In the genomic region with DNA sequence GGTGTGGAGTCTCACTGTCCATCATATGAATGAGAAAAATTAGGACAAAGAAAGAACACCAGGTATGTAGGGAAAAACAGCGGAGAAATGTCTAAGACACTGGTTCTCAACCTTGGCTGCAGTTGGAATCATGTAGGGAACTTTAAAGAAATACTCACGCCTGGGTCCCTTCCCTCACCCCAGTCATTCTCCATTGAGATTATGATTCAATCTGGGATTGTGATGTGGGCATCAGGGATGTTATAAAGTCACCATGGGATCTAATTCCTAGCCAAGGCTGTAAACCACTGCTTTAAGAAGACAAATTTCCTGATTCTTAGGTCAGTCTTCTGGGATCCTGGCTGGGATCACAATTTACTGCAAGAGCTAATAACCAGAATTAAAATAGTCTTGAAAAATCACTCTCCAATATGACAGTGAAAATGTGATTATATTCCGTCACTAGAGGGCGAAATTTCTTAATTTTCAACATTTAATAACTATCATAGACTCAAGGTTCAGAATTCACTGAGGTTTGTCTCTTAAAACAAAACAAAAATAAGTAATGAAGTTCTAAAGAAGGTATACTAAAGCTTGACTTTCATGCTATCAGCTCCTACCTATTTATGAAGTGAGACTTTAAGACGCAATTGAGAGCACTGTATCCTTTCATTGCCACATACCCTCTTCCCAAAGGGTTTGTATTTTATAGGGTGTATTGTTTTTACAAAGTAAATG, we compare ENCODE assay signal across 8 cellular contexts.
A peak's percentile ranks its signal among the peaks of the same experiment; 100 is the strongest.
DNase-seq lines count a peak whose midpoint lies in the region; ATAC-seq and TF ChIP-seq lines count a peak whose summit lies in the region.

No MANE protein-coding gene starts in this region.

- H3K9me3 ChIP-seq in CD4-positive, CD25-positive, alpha-beta regulatory T cell (ENCODE audit: control insufficient read depth in 2 of 2, low read length in 2 of 2), result no peaks in the 10 kb centered on the region
- H3K9me3 ChIP-seq in HCT116 (ENCODE audit: control insufficient read depth in 1 of 2, insufficient read depth in 1 of 2, low read depth in 1 of 2, low read length in 2 of 2) (no peaks in the 10 kb centered on the region), stomach (no peaks in the 10 kb centered on the region)

- H3K4me3 ChIP-seq in CD4-positive, CD25-positive, alpha-beta regulatory T cell (ENCODE audit: low read depth, low read length), result no peak overlapping the region
- H3K4me3 ChIP-seq in HCT116 (replicated peaks in 1 of 2; ENCODE audit: low read depth in 1 of 2, low read length in 2 of 2) (no peak overlapping the region), stomach (no peak overlapping the region)

- H3K27me3 ChIP-seq in CD4-positive, CD25-positive, alpha-beta regulatory T cell (ENCODE audit: control insufficient read depth, insufficient read depth, low read length), result no peaks in the 10 kb centered on the region
- no peaks in the 10 kb centered on the region for H3K27me3 ChIP-seq in HCT116 (ENCODE audit: insufficient read depth, low read length)
- no peaks in the 10 kb centered on the region for H3K27me3 ChIP-seq in foreskin keratinocyte
- no peaks in the 10 kb centered on the region for H3K27me3 ChIP-seq in stomach

- intact Hi-C loops in HCT116 (cut with micrococcal nuclease), result loop anchor here (2.0 to 5.0 kb wide), 3 partner anchors 82 to 528 kb away; no protein-coding TSS in a partner anchor
- intact Hi-C loops in stomach (cut with DNase I; ENCODE audit: low total_unique reads), result no loop called here

- TF ChIP-seq EP300 in stomach (IDR thresholded peaks at IDR 0.05), result no peak

- H3K36me3 ChIP-seq in CD4-positive, CD25-positive, alpha-beta regulatory T cell (ENCODE audit: control insufficient read depth, insufficient read depth, low read length), result no peaks in the 10 kb centered on the region
- H3K36me3 ChIP-seq in HCT116 (ENCODE audit: control insufficient read depth in 1 of 2, insufficient read depth in 2 of 2, low read length in 2 of 2), result no peaks in the 10 kb centered on the region
- no peaks in the 10 kb centered on the region for H3K36me3 ChIP-seq in stomach

- H3K9ac ChIP-seq in HCT116 (ENCODE audit: low read length), result no peak overlapping the region

- H3K4me1 ChIP-seq in CD4-positive, CD25-positive, alpha-beta regulatory T cell (ENCODE audit: control insufficient read depth, insufficient read depth, low read length, poor library complexity, severe bottlenecking), result no peaks in the 10 kb centered on the region
- H3K4me1 ChIP-seq in HCT116 (ENCODE audit: control insufficient read depth in 1 of 2, insufficient read depth in 2 of 2, low read length in 2 of 2) (peaks cover under 1 to 3% of the 10 kb centered on the region in 2 experiments), foreskin keratinocyte (no peaks in the 10 kb centered on the region), stomach (no peaks in the 10 kb centered on the region)

- peak; percentile 69 for TF ChIP-seq RAD21 in HCT116 (IDR thresholded peaks at IDR 0.05; ENCODE audit: low read depth)

- no peaks in the 10 kb centered on the region for H4K20me1 ChIP-seq in HCT116 (ENCODE audit: insufficient read depth)

- POLR2A ChIA-PET in HCT116 (lab: Charles Lee), result interaction anchor here (0.8 kb wide), 1 partner anchor 97 kb away, joined by 3 read pairs; no protein-coding TSS in a partner anchor

- no peak overlapping the region for H3K4me2 ChIP-seq in HCT116 (ENCODE audit: low read length)

- H3K27me3 Mint-ChIP-seq in CD4-positive, CD25-positive, alpha-beta regulatory T cell, result peaks cover 10% of the 10 kb centered on the region

- H3K79me2 ChIP-seq in HCT116 (ENCODE audit: insufficient read depth, low read length), result no peaks in the 10 kb centered on the region

- RAD21 ChIA-PET in HCT116 (lab: Charles Lee; ENCODE audit: low non-redundant PET in 1 of 2, low total read pairs in 2 of 2, uncharacterized antibody in 2 of 2, unreplicated experiment in 2 of 2), result no interaction called here

- H3K36me3 Mint-ChIP-seq in CD4-positive, CD25-positive, alpha-beta regulatory T cell, result no peaks in the 10 kb centered on the region

- no peak overlapping the region for H3K27ac Mint-ChIP-seq in CD4-positive, CD25-positive, alpha-beta regulatory T cell

- no peaks in the 10 kb centered on the region for H3K4me1 Mint-ChIP-seq in CD4-positive, CD25-positive, alpha-beta regulatory T cell

- H3K4me3 Mint-ChIP-seq in CD4-positive, CD25-positive, alpha-beta regulatory T cell, result no peak overlapping the region

- in situ Hi-C loops in SK-MEL-5 (cut with HindIII; ENCODE audit: low pct_unique_long_range_greater_than_20kb, low sequenced_read_pairs), result no loop called here

- CTCF ChIA-PET in HCT116 (lab: Charles Lee), result interaction anchor here (0.6 to 1.2 kb wide), 7 partner anchors 14 to 261 kb away, joined by 3 to 13 read pairs (median 5); no protein-coding TSS in a partner anchor

- peak in 2 of 3 donors; percentile 28 to 57 for DNase-seq in CD4-positive, CD25-positive, alpha-beta regulatory T cell
- DNase-seq in HCT116 (ENCODE audit: low read depth, low spot score) (peak; percentile 23), SK-MEL-5 (ENCODE audit: low read depth, low spot score) (peak; percentile 51), foreskin keratinocyte (peak in 1 of 2 donors; percentile 19), stomach (no peak), omental fat pad (ENCODE audit: low spot score) (no peak), NCI-H187 (lab: John Stamatoyannopoulos, UW) (no peak)
- DNase-seq in stimulated activated CD4-positive, alpha-beta T cell treated with anti-CD3 and anti-CD28 coated beads, Interleukin-2, amount 100 ng/mL, for 24 hours, result no peak

- no TSS peak for BruUV-seq in HCT116 (replicated peaks; lab: Mats Ljungman, UMichigan)

- peak; percentile 16 to 69 (median 61); a peak in 4 of 6 replicates for TF ChIP-seq CTCF in HCT116 (IDR thresholded peaks at IDR 0.05 in 2 of 3, conservative IDR thresholded peaks at IDR 0.05 in 1 of 3; ENCODE audit: borderline replicate concordance in 1 of 3, insufficient read depth in 1 of 3, low read depth in 2 of 3, low read length in 2 of 3)
- TF ChIP-seq CTCF in foreskin keratinocyte (conservative IDR thresholded peaks at IDR 0.05), result peak; percentile 71
- peak in 4 of 7 experiments; percentile 27 to 45 (median 42) for TF ChIP-seq CTCF in stomach (IDR thresholded peaks at IDR 0.05)
- TF ChIP-seq CTCF in omental fat pad (IDR thresholded peaks at IDR 0.05), result no peak

- H3K9me3 Mint-ChIP-seq in CD4-positive, CD25-positive, alpha-beta regulatory T cell, result no peaks in the 10 kb centered on the region

- H2AFZ ChIP-seq in HCT116 (ENCODE audit: low read depth, low read length, poor library complexity, severe bottlenecking), result peak overlapping the region; percentile 23

- 47 to 54% (median 49%) methylated on average over 5 of the region's 5 CpGs for WGBS in stomach, 5 donors

- no peak for ATAC-seq in CD4-positive, CD25-positive, alpha-beta regulatory T cell (ENCODE audit: low read depth in 2 of 2)
- ATAC-seq in HCT116 (peak; percentile 70), foreskin keratinocyte (peak; percentile 55), omental fat pad (ENCODE audit: low FRiP score) (no peak)

- H3K27ac ChIP-seq in CD4-positive, CD25-positive, alpha-beta regulatory T cell (ENCODE audit: insufficient read depth, low read length, poor library complexity, severe bottlenecking), result no peak overlapping the region
- H3K27ac ChIP-seq in HCT116 (ENCODE audit: low read depth, low read length) (no peak overlapping the region), foreskin keratinocyte (no peak overlapping the region), stomach (no peak overlapping the region)

- no peak for TF ChIP-seq POLR2A in HCT116 (IDR thresholded peaks at IDR 0.05; ENCODE audit: borderline replicate concordance, extremely low read depth, insufficient read depth, insufficient read length)
- no peak for TF ChIP-seq POLR2A in stomach (IDR thresholded peaks at IDR 0.05)

- H3K9me2 ChIP-seq in HCT116 (ENCODE audit: insufficient read depth), result no peaks in the 10 kb centered on the region

TF ChIP-seq in HCT116, 20 proteins besides CTCF, POLR2A, EP300 and RAD21:
- TF ChIP-seq CEBPB (IDR thresholded peaks at IDR 0.05; ENCODE audit: low read depth) (no peak), POLR2AphosphoS5 (IDR thresholded peaks at IDR 0.05; ENCODE audit: low read depth, low read length) (no peak), ELF1 (IDR thresholded peaks at IDR 0.05; ENCODE audit: borderline replicate concordance, low read depth) (no peak), ZNF274 (IDR thresholded peaks at IDR 0.05; ENCODE audit: low read depth, low read length) (no peak)
TF ChIP-seq in HCT116: peak in this region for 0.

Comparison
In these comparisons a context has a peak if more than half of its experiments do, and no peak if none do; other contexts are left out.
1. ATAC-seq: peak in HCT116 (single experiment) and foreskin keratinocyte (single experiment); none in CD4-positive, CD25-positive, alpha-beta regulatory T cell (0 of 2) and omental fat pad (single experiment).
2. DNase-seq: peak in CD4-positive, CD25-positive, alpha-beta regulatory T cell (2 of 3), HCT116 (single experiment) and SK-MEL-5 (single experiment); none in stomach (single experiment), stimulated activated CD4-positive, alpha-beta T cell treated with anti-CD3 and anti-CD28 coated beads, Interleukin-2, amount 100 ng/mL, for 24 hours (0 of 2), omental fat pad (single experiment) and NCI-H187 (0 of 2).
3. CTCF ChIP-seq: peak in HCT116 (3 of 3), foreskin keratinocyte (single experiment) and stomach (4 of 7); none in omental fat pad (0 of 3).